Comparison of ENCODE assay signal across 21 cellular contexts in the genomic region with DNA sequence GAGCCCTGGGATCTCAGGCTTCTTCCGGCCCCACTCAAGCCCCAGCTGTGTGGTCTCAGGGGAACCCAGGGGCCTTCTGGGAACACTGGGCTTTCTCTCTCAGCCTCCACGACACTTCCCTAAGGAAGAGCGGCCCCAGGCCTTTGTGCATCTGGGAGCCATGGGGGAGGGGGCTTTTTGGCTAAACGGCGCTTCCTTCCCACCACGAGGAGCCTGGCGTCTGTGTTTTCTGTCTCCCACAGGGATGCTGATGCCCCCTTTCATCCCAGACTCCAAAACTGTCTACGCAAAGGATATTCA. TPM values are rescaled to one million over a fixed set of nuclear protein-coding genes. Genes with fewer than 3 reads are reported as not detected.
"Had no signal": no experiment of that assay in that cellular context is flagged by ENCODE, and none has a peak within 500 bp of the region (broad histone marks: within the 10 kb centered on the region; RNA-seq: fewer than 3 reads in every experiment).

No MANE protein-coding gene starts in this region.

- H3K27me3 ChIP-seq: hepatocyte had no signal

- H3K36me3 ChIP-seq: esophagus muscularis mucosa, gastroesophageal sphincter, heart left ventricle, left lung, lower lobe of right lung had no signal

- H2AFZ ChIP-seq: hepatocyte had no signal

- H3K4me1 ChIP-seq: foreskin keratinocyte, gastroesophageal sphincter, lower lobe of right lung had no signal

- H3K4me2 ChIP-seq: hepatocyte had no signal

- DNase-seq: dermis blood vessel endothelial cell; effector CD4-positive, alpha-beta T cell; effector memory CD4-positive, alpha-beta T cell; foreskin keratinocyte; hypothalamus; immature natural killer cell; islet precursor cell; kidney glomerular epithelial cell; left ventricle myocardium superior; mesenchymal stem cell; naive B cell had no signal

- H3K9me3 ChIP-seq: esophagus muscularis mucosa, gastroesophageal sphincter, heart left ventricle, left lung, lower lobe of right lung, mucosa of descending colon had no signal

- H3K27ac ChIP-seq: coronary artery, dorsolateral prefrontal cortex, esophagus muscularis mucosa, foreskin keratinocyte, gastroesophageal sphincter, heart left ventricle, hepatocyte, left lung, lower lobe of right lung had no signal

- ATAC-seq: foreskin keratinocyte, gastroesophageal sphincter, heart left ventricle, left lung, left ventricle myocardium superior, lower lobe of right lung, mucosa of descending colon had no signal

- H3K4me3 ChIP-seq: coronary artery, dorsolateral prefrontal cortex, esophagus muscularis mucosa, gastroesophageal sphincter, heart left ventricle, hepatocyte, left lung, lower lobe of right lung, mucosa of descending colon had no signal

RNA-seq across cellular contexts. Expression of gene TMEM255B, which starts 24.2 kb away (rescaled TPM):
- total RNA-seq: frontal cortex had no signal
- polyA plus RNA-seq: immature natural killer cell had no signal
